ENCODE assay signal across 10 cellular contexts in the genomic region with DNA sequence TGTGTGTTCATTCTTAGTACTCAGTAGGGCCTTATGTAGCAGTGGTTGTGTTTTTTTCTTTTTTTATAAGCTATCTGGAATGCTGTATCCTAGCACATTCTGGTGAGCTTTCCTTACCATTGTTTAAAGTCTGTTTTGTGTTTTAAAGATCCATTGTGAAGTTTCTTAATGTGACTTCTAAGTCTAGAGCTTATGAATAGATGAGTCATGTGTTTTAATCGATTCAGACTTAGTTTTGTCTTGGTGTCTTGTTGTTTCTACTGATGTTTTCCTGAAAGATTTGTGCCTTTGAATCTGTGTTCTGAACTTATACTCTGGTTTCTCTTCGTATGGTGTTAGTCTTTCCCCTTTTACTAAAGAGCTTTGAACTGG. TPM values are rescaled to one million over a fixed set of nuclear protein-coding genes. Genes with fewer than 3 reads are reported as not detected.
DNase-seq lines count a peak whose midpoint lies in the region; ATAC-seq and TF ChIP-seq lines count a peak whose summit lies in the region.
"Had no signal": no experiment of that assay in that cellular context is flagged by ENCODE, and none has a peak within 500 bp of the region (broad histone marks: within the 10 kb centered on the region; RNA-seq: fewer than 3 reads in every experiment).

No MANE protein-coding gene starts in this region.

- H3K36me3 Mint-ChIP-seq in activated CD8-positive, alpha-beta T cell treated with anti-CD3 and anti-CD28 coated beads for 36 hours (ENCODE audit: low read depth) = peaks cover 2% of the 10 kb centered on the region
- peaks cover 11% of the 10 kb centered on the region for H3K36me3 Mint-ChIP-seq in activated CD8-positive, alpha-beta T cell treated with anti-CD3 and anti-CD28 coated beads, Interleukin-2, amount 10 ng/mL, durations not matched to agents 7 days and 5 days (ENCODE audit: low read depth)

- TF ChIP-seq EP300 in SK-N-SH (IDR thresholded peaks at IDR 0.05; ENCODE audit: borderline replicate concordance in 1 of 2, low read depth in 1 of 2, low read length in 1 of 2) = no peak

- WGBS in SK-N-SH (ENCODE audit: low lambda C conversion rate) = 20% methylated on average over 2 of the region's 2 CpGs
- 6% methylated on average over 2 of the region's 2 CpGs for WGBS in smooth muscle cell (ENCODE audit: low lambda C conversion rate)

- peak overlapping the region; percentile 69 for H3K27ac Mint-ChIP-seq in activated CD8-positive, alpha-beta T cell treated with anti-CD3 and anti-CD28 coated beads for 36 hours
- no peak overlapping the region for H3K27ac Mint-ChIP-seq in activated CD8-positive, alpha-beta T cell treated with anti-CD3 and anti-CD28 coated beads, Interleukin-2, amount 10 ng/mL, durations not matched to agents 7 days and 5 days

- H3K4me3 ChIP-seq in SK-N-SH (ENCODE audit: low read depth in 2 of 2, low read length in 1 of 2) (0 out of 4 replicates have a peak overlapping the region, but pooled peaks of 1 of the 2 experiments have one; percentile 1), fibroblast of mammary gland (ENCODE audit: control insufficient read depth, low read depth, low read length) (no peak overlapping the region), smooth muscle cell (no peak overlapping the region)

- no peak for TF ChIP-seq RAD21 in SK-N-SH (IDR thresholded peaks at IDR 0.05; ENCODE audit: low read length)

- no peak for ATAC-seq in activated CD8-positive, alpha-beta T cell treated with anti-CD3 and anti-CD28 coated beads for 36 hours
- no peak for ATAC-seq in activated CD8-positive, alpha-beta T cell treated with anti-CD3 and anti-CD28 coated beads, Interleukin-2, amount 10 ng/mL, durations not matched to agents 7 days and 5 days

- H3K27me3 ChIP-seq in SK-N-SH (ENCODE audit: insufficient read depth) = no peaks in the 10 kb centered on the region
- H3K27me3 ChIP-seq in smooth muscle cell (ENCODE audit: low read depth) = no peaks in the 10 kb centered on the region
- H3K27me3 ChIP-seq: dorsolateral prefrontal cortex had no signal

- no peak overlapping the region for H3K4me3 Mint-ChIP-seq in activated CD8-positive, alpha-beta T cell treated with anti-CD3 and anti-CD28 coated beads for 36 hours
- no peak overlapping the region for H3K4me3 Mint-ChIP-seq in activated CD8-positive, alpha-beta T cell treated with anti-CD3 and anti-CD28 coated beads, Interleukin-2, amount 10 ng/mL, durations not matched to agents 7 days and 5 days

- H3K79me2 ChIP-seq in SK-N-SH (ENCODE audit: insufficient read depth) (peaks cover 95% of the 10 kb centered on the region), smooth muscle cell (ENCODE audit: low read depth) (peaks cover 100% of the 10 kb centered on the region)

- H3K27me3 Mint-ChIP-seq in activated CD8-positive, alpha-beta T cell treated with anti-CD3 and anti-CD28 coated beads for 36 hours = no peaks in the 10 kb centered on the region
- H3K27me3 Mint-ChIP-seq in activated CD8-positive, alpha-beta T cell treated with anti-CD3 and anti-CD28 coated beads, Interleukin-2, amount 10 ng/mL, durations not matched to agents 7 days and 5 days (ENCODE audit: low read depth) = no peaks in the 10 kb centered on the region

- H3K36me3 ChIP-seq in SK-N-SH (replicated peaks in 1 of 2; ENCODE audit: control insufficient read depth in 1 of 2, insufficient read depth in 2 of 2, low read length in 1 of 2) (no peaks in the 10 kb centered on the region), smooth muscle cell (ENCODE audit: low read depth) (no peaks in the 10 kb centered on the region)

- no peaks in the 10 kb centered on the region for H3K9me3 Mint-ChIP-seq in activated CD8-positive, alpha-beta T cell treated with anti-CD3 and anti-CD28 coated beads for 36 hours
- H3K9me3 Mint-ChIP-seq in activated CD8-positive, alpha-beta T cell treated with anti-CD3 and anti-CD28 coated beads, Interleukin-2, amount 10 ng/mL, durations not matched to agents 7 days and 5 days (ENCODE audit: insufficient read depth) = no peaks in the 10 kb centered on the region

- DNase-seq in activated CD8-positive, alpha-beta T cell treated with anti-CD3 and anti-CD28 coated beads for 36 hours = no peak
- no peak for DNase-seq in activated CD8-positive, alpha-beta T cell treated with anti-CD3 and anti-CD28 coated beads, Interleukin-2, amount 10 ng/mL, durations not matched to agents 7 days and 5 days
- DNase-seq in SK-N-SH (no peak), fibroblast of mammary gland (ENCODE audit: low read depth) (peak; percentile 62), smooth muscle cell (lab: John Stamatoyannopoulos, UW; ENCODE audit: unreplicated experiment) (no peak), SIG-M5 (lab: John Stamatoyannopoulos, UW) (no peak), NCI-H1694 (lab: John Stamatoyannopoulos, UW) (no peak), NCI-H524 treated with DMSO at 0.1 percent for 48 hours (lab: John Stamatoyannopoulos, UW) (no peak)
- DNase-seq: dorsolateral prefrontal cortex, NCI-H526 had no signal

- CTCF ChIA-PET in activated CD8-positive, alpha-beta T cell treated with anti-CD3 and anti-CD28 coated beads for 36 hours (lab: Charles Lee) = interaction anchor here (1.0 to 4.8 kb wide), 7 partner anchors 8 to 108 kb away, joined by 3 to 40 read pairs (median 12); a partner anchor contains a TSS
- CTCF ChIA-PET in activated CD8-positive, alpha-beta T cell treated with anti-CD3 and anti-CD28 coated beads, Interleukin-2, amount 10 ng/mL, durations not matched to agents 7 days and 5 days (lab: Charles Lee) = interaction anchor here (0.8 to 6.5 kb wide), 11 partner anchors 8 to 108 kb away, joined by 3 to 61 read pairs (median 4); a partner anchor contains a TSS
- CTCF ChIA-PET in SK-N-SH (lab: Yijun Ruan, JAX) = interaction anchor here (1.1 to 1.3 kb wide), 2 partner anchors 12 to 16 kb away, joined by 3 read pairs; no protein-coding TSS in a partner anchor

- intact Hi-C loops in activated CD8-positive, alpha-beta T cell treated with anti-CD3 and anti-CD28 coated beads for 36 hours (cut with micrococcal nuclease) = no loop called here

- H2AFZ ChIP-seq in SK-N-SH (ENCODE audit: low read depth) (no peak overlapping the region), smooth muscle cell (ENCODE audit: low read depth) (no peak overlapping the region)

- H3K4me1 ChIP-seq in SK-N-SH (ENCODE audit: control insufficient read depth in 1 of 2, insufficient read depth in 2 of 2, low read depth in 1 of 2, low read length in 1 of 2) (peaks cover 5 to 47% of the 10 kb centered on the region in 2 experiments), smooth muscle cell (ENCODE audit: low read depth) (peaks cover 50% of the 10 kb centered on the region)

- no peaks in the 10 kb centered on the region for H3K9me3 ChIP-seq in SK-N-SH
- no peaks in the 10 kb centered on the region for H3K9me3 ChIP-seq in smooth muscle cell (replicated peaks; ENCODE audit: low read depth)

- TF ChIP-seq CTCF in activated CD8-positive, alpha-beta T cell treated with anti-CD3 and anti-CD28 coated beads for 36 hours (IDR thresholded peaks at IDR 0.05) = no peak
- no peak for TF ChIP-seq CTCF in SK-N-SH (IDR thresholded peaks at IDR 0.05)
- no peak for TF ChIP-seq CTCF in fibroblast of mammary gland (conservative IDR thresholded peaks at IDR 0.05; ENCODE audit: control insufficient read depth, insufficient read depth, low read depth, low read length)
- no peak for TF ChIP-seq CTCF in smooth muscle cell (IDR thresholded peaks at IDR 0.05; ENCODE audit: borderline replicate concordance, insufficient read depth, poor library complexity, severe bottlenecking)

- H3K9ac ChIP-seq in SK-N-SH = 0 out of 2 replicates have a peak overlapping the region, but pooled peaks have one; percentile 7
- peak overlapping the region; percentile 22 for H3K9ac ChIP-seq in smooth muscle cell (ENCODE audit: low read depth)

- POLR2A ChIA-PET in activated CD8-positive, alpha-beta T cell treated with anti-CD3 and anti-CD28 coated beads for 36 hours (lab: Charles Lee) = interaction anchor here (0.9 to 1.5 kb wide), 3 partner anchors 11 to 669 kb away, joined by 4 to 8 read pairs (median 4); a partner anchor contains a TSS
- POLR2A ChIA-PET in activated CD8-positive, alpha-beta T cell treated with anti-CD3 and anti-CD28 coated beads, Interleukin-2, amount 10 ng/mL, durations not matched to agents 7 days and 5 days (lab: Charles Lee) = interaction anchor here (1.1 kb wide), 1 partner anchor 16 kb away, joined by 3 read pairs; no protein-coding TSS in a partner anchor
- POLR2A ChIA-PET in SK-N-SH (lab: Yijun Ruan, JAX) = interaction anchor here (1.4 kb wide), 1 partner anchor 25 kb away, joined by 3 read pairs; a partner anchor contains a TSS

- H3K27ac ChIP-seq in SK-N-SH (ENCODE audit: low read depth in 2 of 2, low read length in 1 of 2) = peak overlapping the region; percentile 54 to 86; a peak in 3 of 4 replicates
- H3K27ac ChIP-seq in smooth muscle cell (ENCODE audit: low read depth) = peak overlapping the region; percentile 84

- H3F3A ChIP-seq in SK-N-SH (replicated peaks; ENCODE audit: insufficient read depth) (peaks cover 27% of the 10 kb centered on the region), smooth muscle cell (ENCODE audit: low read depth) (peaks cover 7% of the 10 kb centered on the region)

- H3K4me2 ChIP-seq in SK-N-SH (peak overlapping the region; percentile 41; the same call in 1 of the 2 replicates), smooth muscle cell (peak overlapping the region; percentile 61)

- no peaks in the 10 kb centered on the region for H3K9me2 ChIP-seq in SK-N-SH

- 0 out of 2 replicates have a peak, but pooled peaks cover 8% of the 10 kb centered on the region for H4K20me1 ChIP-seq in SK-N-SH (ENCODE audit: insufficient read depth)
- peaks cover 74% of the 10 kb centered on the region for H4K20me1 ChIP-seq in smooth muscle cell (ENCODE audit: low read depth)

- H3K4me1 Mint-ChIP-seq in activated CD8-positive, alpha-beta T cell treated with anti-CD3 and anti-CD28 coated beads for 36 hours (ENCODE audit: low read depth) = peaks cover 74% of the 10 kb centered on the region
- H3K4me1 Mint-ChIP-seq in activated CD8-positive, alpha-beta T cell treated with anti-CD3 and anti-CD28 coated beads, Interleukin-2, amount 10 ng/mL, durations not matched to agents 7 days and 5 days (ENCODE audit: low read depth) = peaks cover 63% of the 10 kb centered on the region

TF ChIP-seq in SK-N-SH, 30 proteins besides CTCF, POLR2A, EP300 and RAD21 (continues in another document):
- no peak for TF ChIP-seq RXRA (IDR thresholded peaks at IDR 0.05; ENCODE audit: borderline replicate concordance, low read depth)
- TF ChIP-seq ELF1 (IDR thresholded peaks at IDR 0.05) = no peak
- TF ChIP-seq FOSL2 (IDR thresholded peaks at IDR 0.05; ENCODE audit: borderline replicate concordance, low read depth) = peak; percentile 19; the same call in 1 of the 2 replicates
- TF ChIP-seq JUND (IDR thresholded peaks at IDR 0.05) = peak; percentile 46; the same call in 1 of the 2 replicates
- TF ChIP-seq MXI1 (IDR thresholded peaks at IDR 0.05; ENCODE audit: low read depth, low read length) = no peak

RNA-seq across cellular contexts. Expression of a gene that starts 24.5 kb away (rescaled TPM):
- 10 to 100 TPM; 79.1 to 79.5 TPM for total RNA-seq in activated CD8-positive, alpha-beta T cell treated with anti-CD3 and anti-CD28 coated beads for 36 hours
- 100 to 1,000 TPM; 112 to 117 TPM for total RNA-seq in activated CD8-positive, alpha-beta T cell treated with anti-CD3 and anti-CD28 coated beads, Interleukin-2, amount 10 ng/mL, durations not matched to agents 7 days and 5 days
- polyA plus RNA-seq in SK-N-SH (2012; rRNA removed) (6.7 and 8.4 TPM in 2 replicates), smooth muscle cell (43.3 and 46.8 TPM in 2 replicates)
- polyA plus RNA-seq in SK-N-SH (2012; cell fraction: cytosol; rRNA removed) = 4.2 and 4.7 TPM in 2 replicates
- 33.8 and 50.9 TPM in 2 replicates for polyA plus RNA-seq in SK-N-SH (2012; cell fraction: nucleus; rRNA removed)
- total RNA-seq in smooth muscle cell = 63.5 and 71.8 TPM in 2 replicates
